8 cellular contexts compared by ENCODE assay signal in the genomic region with DNA sequence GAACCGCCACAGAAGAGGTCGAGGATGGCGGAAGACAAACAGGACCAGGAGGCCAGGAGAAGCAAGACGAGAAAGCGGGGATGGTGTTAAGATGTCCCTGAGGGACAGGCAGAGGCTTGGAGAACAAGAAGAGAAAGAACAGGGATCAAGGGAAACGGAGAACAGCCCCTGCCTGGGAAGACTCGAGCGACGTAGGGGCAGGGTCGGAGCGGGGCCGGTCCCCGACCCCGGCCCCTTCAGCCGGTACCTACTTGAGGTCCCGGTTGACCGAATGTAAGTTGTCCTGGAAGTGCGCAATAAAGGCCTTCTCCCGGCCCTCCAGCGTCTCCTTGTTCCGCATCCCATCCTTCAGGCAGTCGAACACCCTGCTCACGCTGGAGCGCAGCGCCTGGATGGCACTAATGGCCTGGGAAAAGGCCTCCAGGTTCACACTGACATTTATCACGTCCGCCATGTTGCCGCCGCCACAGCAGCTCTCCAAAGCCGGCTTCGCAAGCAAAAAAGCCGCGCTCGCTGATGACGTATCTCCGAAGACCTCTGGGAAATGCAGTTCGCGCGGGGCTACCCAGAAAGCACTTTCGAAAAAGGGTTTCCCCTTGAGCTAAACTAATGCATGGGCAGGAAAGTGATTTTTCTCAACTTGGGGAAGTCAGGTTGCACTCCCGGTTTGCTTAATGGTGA. TPM values are rescaled to one million over a fixed set of nuclear protein-coding genes. Genes with fewer than 3 reads are reported as not detected.
DNase-seq lines count a peak whose midpoint lies in the region; ATAC-seq and TF ChIP-seq lines count a peak whose summit lies in the region.

A gene with protein sequence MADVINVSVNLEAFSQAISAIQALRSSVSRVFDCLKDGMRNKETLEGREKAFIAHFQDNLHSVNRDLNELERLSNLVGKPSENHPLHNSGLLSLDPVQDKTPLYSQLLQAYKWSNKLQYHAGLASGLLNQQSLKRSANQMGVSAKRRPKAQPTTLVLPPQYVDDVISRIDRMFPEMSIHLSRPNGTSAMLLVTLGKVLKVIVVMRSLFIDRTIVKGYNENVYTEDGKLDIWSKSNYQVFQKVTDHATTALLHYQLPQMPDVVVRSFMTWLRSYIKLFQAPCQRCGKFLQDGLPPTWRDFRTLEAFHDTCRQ (minus strand): TSS at position 477 of the 681 bp plus-strand sequence. CDS start 23 bp downstream, at position 454.

- H3K9me3 ChIP-seq in left lung, result no peaks in the 10 kb centered on the region

- peak; percentile 93 for ATAC-seq in HG03520 (IDR thresholded peaks at IDR 0.05; ENCODE audit: unreplicated experiment)
- ATAC-seq in left lung, result peak; percentile 98

- intact Hi-C loops in left lung (cut with DNase I), result no loop called here

- H3K27ac ChIP-seq in left lung, result peak within 1 kb of the TSS in 1 of 2 donors; percentile 61

- H3K4me3 ChIP-seq in left lung, result peak within 1 kb of the TSS; percentile 86 to 93

- peaks cover 0 to 27% of the 10 kb centered on the region in 2 donors for H3K36me3 ChIP-seq in left lung

- DNase-seq in AML-193 (lab: John Stamatoyannopoulos, UW) (peak; percentile 90 to 93), NCI-H748 (lab: John Stamatoyannopoulos, UW; ENCODE audit: unreplicated experiment) (peak; percentile 96), dermis blood vessel endothelial cell (peak; percentile 93), left lung (peak; percentile 95 to 96)
- DNase-seq in activated CD4-positive, alpha-beta T cell treated with anti-CD3 and anti-CD28 coated beads, Interleukin-2, amount 50 U/mL, for 1 hour, result peak; percentile 95
- DNase-seq in stimulated activated CD4-positive, alpha-beta T cell treated with anti-CD3 and anti-CD28 coated beads, Interleukin-2, amount 100 ng/mL, for 4 hours (ENCODE audit: low read depth), result peak; percentile 92

- H3K4me1 ChIP-seq in left lung, result peaks cover 14 to 28% of the 10 kb centered on the region in 2 donors

- TF ChIP-seq CTCF in left lung (IDR thresholded peaks at IDR 0.05), result no peak

- peaks cover 0 to 9% of the 10 kb centered on the region in 2 donors for H3K27me3 ChIP-seq in left lung

- TF ChIP-seq POLR2A in GM19193 (IDR thresholded peaks at IDR 0.05; ENCODE audit: extremely low read depth, insufficient read depth, insufficient read length), result peak; percentile 69

RNA-seq across cellular contexts. Expression of the gene that starts here (rescaled TPM):
- 8.5 and 10.9 TPM in 2 replicates for total RNA-seq in dermis blood vessel endothelial cell
- total RNA-seq in left lung, result 10 to 100 TPM; 12.5 to 18.1 TPM
